In the genomic region with DNA sequence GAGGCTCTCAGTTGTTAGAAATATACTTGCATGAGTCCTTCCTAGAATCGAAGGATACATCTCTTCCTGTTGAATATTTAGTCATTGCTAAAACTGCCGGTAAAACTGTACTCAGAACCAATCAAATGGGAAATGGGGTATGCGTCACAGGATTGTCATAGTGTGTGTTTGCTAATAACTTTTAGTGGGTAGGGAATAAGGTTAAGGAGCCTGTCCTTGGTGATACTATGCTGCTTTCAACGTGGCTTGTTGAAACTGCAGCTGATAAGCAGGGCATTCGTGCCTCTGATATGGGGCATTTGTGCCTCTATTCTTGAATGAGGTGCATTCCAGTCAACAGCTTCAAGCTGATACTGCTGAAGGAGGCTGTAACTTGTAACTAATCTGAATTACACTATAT, we compare ENCODE assay signal across 21 cellular contexts. TPM values are rescaled to one million over a fixed set of nuclear protein-coding genes. Genes with fewer than 3 reads are reported as not detected.
DNase-seq lines count a peak whose midpoint lies in the region; ATAC-seq and TF ChIP-seq lines count a peak whose summit lies in the region.
"Had no signal": no experiment of that assay in that cellular context is flagged by ENCODE, and none has a peak within 500 bp of the region (broad histone marks: within the 10 kb centered on the region; RNA-seq: fewer than 3 reads in every experiment).

No MANE protein-coding gene starts in this region.

- ATAC-seq in activated CD8-positive, alpha-beta T cell treated with anti-CD3 and anti-CD28 coated beads for 36 hours = peak; percentile 62
- no peak for ATAC-seq in activated CD8-positive, alpha-beta T cell treated with anti-CD3 and anti-CD28 coated beads, Interleukin-2, amount 10 ng/mL, durations not matched to agents 7 days and 5 days
- peak; percentile 59 to 68 for ATAC-seq in right cardiac atrium
- ATAC-seq in GM21825 (IDR thresholded peaks at IDR 0.05; ENCODE audit: unreplicated experiment) = no peak
- ATAC-seq: stimulated activated naive B cell treated with anti-CD40 and anti-IgM and Interleukin-4, amounts not matched to agents 10 μg/mL and 1 μg/mL and 100 μg/mL, for 72 hours had no signal

- intact Hi-C loops in activated CD8-positive, alpha-beta T cell treated with anti-CD3 and anti-CD28 coated beads for 36 hours (cut with micrococcal nuclease) = no loop called here
- intact Hi-C loops in right cardiac atrium (cut with DNase I) = no loop called here

- H3K27me3 ChIP-seq in endodermal cell (ENCODE audit: control insufficient read depth, insufficient read depth, low read length, poor library complexity, severe bottlenecking) = no peaks in the 10 kb centered on the region
- no peaks in the 10 kb centered on the region for H3K27me3 ChIP-seq in right cardiac atrium (ENCODE audit: control insufficient read depth, insufficient read depth)
- H3K27me3 ChIP-seq: tibial nerve had no signal

- H3K9me3 Mint-ChIP-seq in activated CD8-positive, alpha-beta T cell treated with anti-CD3 and anti-CD28 coated beads for 36 hours = no peaks in the 10 kb centered on the region
- no peaks in the 10 kb centered on the region for H3K9me3 Mint-ChIP-seq in activated CD8-positive, alpha-beta T cell treated with anti-CD3 and anti-CD28 coated beads, Interleukin-2, amount 10 ng/mL, durations not matched to agents 7 days and 5 days (ENCODE audit: insufficient read depth)
- H3K9me3 Mint-ChIP-seq in endodermal cell = no peaks in the 10 kb centered on the region
- H3K9me3 Mint-ChIP-seq: nephron; stimulated activated naive B cell treated with anti-CD40 and anti-IgM and Interleukin-4, amounts not matched to agents 10 μg/mL and 1 μg/mL and 100 μg/mL, for 72 hours had no signal

- no peak overlapping the region for H3K27ac ChIP-seq in endodermal cell (ENCODE audit: low read depth, low read length)
- H3K27ac ChIP-seq in right cardiac atrium (ENCODE audit: low read length) = no peak overlapping the region
- H3K27ac ChIP-seq: tibial nerve had no signal

- H3K4me3 Mint-ChIP-seq in activated CD8-positive, alpha-beta T cell treated with anti-CD3 and anti-CD28 coated beads for 36 hours = no peak overlapping the region
- H3K4me3 Mint-ChIP-seq in activated CD8-positive, alpha-beta T cell treated with anti-CD3 and anti-CD28 coated beads, Interleukin-2, amount 10 ng/mL, durations not matched to agents 7 days and 5 days = no peak overlapping the region
- no peak overlapping the region for H3K4me3 Mint-ChIP-seq in endodermal cell
- H3K4me3 Mint-ChIP-seq: nephron; stimulated activated naive B cell treated with anti-CD40 and anti-IgM and Interleukin-4, amounts not matched to agents 10 μg/mL and 1 μg/mL and 100 μg/mL, for 72 hours had no signal

- CTCF ChIA-PET in activated CD8-positive, alpha-beta T cell treated with anti-CD3 and anti-CD28 coated beads for 36 hours (lab: Charles Lee) = interaction anchor here (1.4 to 2.5 kb wide), 2 partner anchors 9 to 35 kb away, joined by 3 to 7 read pairs; no protein-coding TSS in a partner anchor
- CTCF ChIA-PET in activated CD8-positive, alpha-beta T cell treated with anti-CD3 and anti-CD28 coated beads, Interleukin-2, amount 10 ng/mL, durations not matched to agents 7 days and 5 days (lab: Charles Lee) = interaction anchor here (1.2 kb wide), 2 partner anchors 10 to 11 kb away, joined by 3 to 4 read pairs; no protein-coding TSS in a partner anchor

- peaks cover 14% of the 10 kb centered on the region for H3K36me3 ChIP-seq in endodermal cell (ENCODE audit: control insufficient read depth, insufficient read depth, low read length)

- H3K9me3 ChIP-seq in endodermal cell (ENCODE audit: control insufficient read depth, low read length) (no peaks in the 10 kb centered on the region), right cardiac atrium (ENCODE audit: control insufficient read depth, low read length) (no peaks in the 10 kb centered on the region)
- H3K9me3 ChIP-seq: tibial nerve had no signal

- peaks cover 6% of the 10 kb centered on the region for H3K36me3 Mint-ChIP-seq in activated CD8-positive, alpha-beta T cell treated with anti-CD3 and anti-CD28 coated beads for 36 hours (ENCODE audit: low read depth)
- H3K36me3 Mint-ChIP-seq in activated CD8-positive, alpha-beta T cell treated with anti-CD3 and anti-CD28 coated beads, Interleukin-2, amount 10 ng/mL, durations not matched to agents 7 days and 5 days (ENCODE audit: low read depth) = peaks cover under 1% of the 10 kb centered on the region
- peaks cover 7% of the 10 kb centered on the region for H3K36me3 Mint-ChIP-seq in endodermal cell (ENCODE audit: low read depth)

- POLR2A ChIA-PET in activated CD8-positive, alpha-beta T cell treated with anti-CD3 and anti-CD28 coated beads for 36 hours (lab: Charles Lee) = no interaction called here
- POLR2A ChIA-PET in activated CD8-positive, alpha-beta T cell treated with anti-CD3 and anti-CD28 coated beads, Interleukin-2, amount 10 ng/mL, durations not matched to agents 7 days and 5 days (lab: Charles Lee) = no interaction called here

- no peaks in the 10 kb centered on the region for H3K27me3 Mint-ChIP-seq in activated CD8-positive, alpha-beta T cell treated with anti-CD3 and anti-CD28 coated beads for 36 hours
- no peaks in the 10 kb centered on the region for H3K27me3 Mint-ChIP-seq in activated CD8-positive, alpha-beta T cell treated with anti-CD3 and anti-CD28 coated beads, Interleukin-2, amount 10 ng/mL, durations not matched to agents 7 days and 5 days (ENCODE audit: low read depth)
- no peaks in the 10 kb centered on the region for H3K27me3 Mint-ChIP-seq in endodermal cell (ENCODE audit: insufficient read depth)
- H3K27me3 Mint-ChIP-seq: stimulated activated naive B cell treated with anti-CD40 and anti-IgM and Interleukin-4, amounts not matched to agents 10 μg/mL and 1 μg/mL and 100 μg/mL, for 72 hours had no signal

- 85 to 89% methylated on average over 3 to 5 of the region's 5 CpGs for WGBS in endodermal cell (ENCODE audit: insufficient coverage in 1 of 2, insufficient read length in 1 of 2), 2 experiments
- WGBS in right cardiac atrium = 53% methylated on average over 5 of the region's 5 CpGs

- TF ChIP-seq CTCF in activated CD8-positive, alpha-beta T cell treated with anti-CD3 and anti-CD28 coated beads for 36 hours (IDR thresholded peaks at IDR 0.05) = no peak
- TF ChIP-seq CTCF in endodermal cell (conservative IDR thresholded peaks at IDR 0.05) = no peak

- no peak overlapping the region for H3K27ac Mint-ChIP-seq in activated CD8-positive, alpha-beta T cell treated with anti-CD3 and anti-CD28 coated beads for 36 hours
- H3K27ac Mint-ChIP-seq in activated CD8-positive, alpha-beta T cell treated with anti-CD3 and anti-CD28 coated beads, Interleukin-2, amount 10 ng/mL, durations not matched to agents 7 days and 5 days = no peak overlapping the region
- H3K27ac Mint-ChIP-seq in endodermal cell = no peak overlapping the region
- H3K27ac Mint-ChIP-seq: nephron; stimulated activated naive B cell treated with anti-CD40 and anti-IgM and Interleukin-4, amounts not matched to agents 10 μg/mL and 1 μg/mL and 100 μg/mL, for 72 hours had no signal

- peaks cover 15% of the 10 kb centered on the region for H3K4me1 Mint-ChIP-seq in activated CD8-positive, alpha-beta T cell treated with anti-CD3 and anti-CD28 coated beads for 36 hours (ENCODE audit: low read depth)
- H3K4me1 Mint-ChIP-seq in activated CD8-positive, alpha-beta T cell treated with anti-CD3 and anti-CD28 coated beads, Interleukin-2, amount 10 ng/mL, durations not matched to agents 7 days and 5 days (ENCODE audit: low read depth) = no peaks in the 10 kb centered on the region
- peaks cover 3% of the 10 kb centered on the region for H3K4me1 Mint-ChIP-seq in endodermal cell
- H3K4me1 Mint-ChIP-seq: nephron had no signal

- no peak for DNase-seq in activated CD8-positive, alpha-beta T cell treated with anti-CD3 and anti-CD28 coated beads for 36 hours
- no peak for DNase-seq in activated CD8-positive, alpha-beta T cell treated with anti-CD3 and anti-CD28 coated beads, Interleukin-2, amount 10 ng/mL, durations not matched to agents 7 days and 5 days
- DNase-seq in M059J (ENCODE audit: low read depth) (peak; percentile 78), endodermal cell (no peak), right cardiac atrium (no peak), DMS153 (lab: John Stamatoyannopoulos, UW) (no peak), NCI-H524 (lab: John Stamatoyannopoulos, UW) (no peak)
- DNase-seq: 8988T; activated CD4-positive, alpha-beta T cell treated with anti-CD3 and anti-CD28 coated beads, Interleukin-2, amount 50 U/mL, for 4 hours; activated effector memory CD4-positive, alpha-beta T cell treated with Interleukin-2 at 50 U/mL for 16 hours; amygdala; C1 segment of cervical spinal cord; mesenchymal stem cell; NCI-H1105 treated with DMSO at 0.1 percent for 48 hours; NCI-H2171 treated with DMSO at 0.1 percent for 48 hours; NCI-H774; stimulated activated CD4-positive, alpha-beta T cell treated with anti-CD3 and anti-CD28 coated beads, Interleukin-12 subunit alpha, Interleukin-12 subunit beta, amount 100 ng/mL, for 4 hours; stimulated activated naive B cell treated with anti-CD40 and anti-IgM and Interleukin-4, amounts not matched to agents 10 μg/mL and 1 μg/mL and 100 μg/mL, for 72 hours had no signal

- no peak overlapping the region for H3K4me3 ChIP-seq in endodermal cell (ENCODE audit: low read length)
- H3K4me3 ChIP-seq in right cardiac atrium (ENCODE audit: low read length) = no peak overlapping the region
- H3K4me3 ChIP-seq: tibial nerve had no signal

- H3K9ac ChIP-seq in endodermal cell (ENCODE audit: extremely low read depth, low read length, poor library complexity, severe bottlenecking) = peak overlapping the region; percentile 20

- H3K4me1 ChIP-seq in endodermal cell (ENCODE audit: control insufficient read depth, insufficient read depth, low read length) (peaks cover 8% of the 10 kb centered on the region), right cardiac atrium (ENCODE audit: control insufficient read depth, insufficient read depth, low read length) (no peaks in the 10 kb centered on the region)
- H3K4me1 ChIP-seq: tibial nerve had no signal

RNA-seq across cellular contexts. Expression of gene HABP4, which starts 26.6 kb away (rescaled TPM):
- 1 to 10 TPM; 7.0 to 8.3 TPM for total RNA-seq in activated CD8-positive, alpha-beta T cell treated with anti-CD3 and anti-CD28 coated beads for 36 hours
- total RNA-seq in activated CD8-positive, alpha-beta T cell treated with anti-CD3 and anti-CD28 coated beads, Interleukin-2, amount 10 ng/mL, durations not matched to agents 7 days and 5 days = 1 to 10 TPM; 4.1 to 5.0 TPM
- total RNA-seq in M059J (2014; rRNA removed; shearing (Covaris generic)) = 9.2 and 13.6 TPM in 2 replicates
- 10 to 100 TPM in 1 of 2 donors, 1 to 10 TPM in 1; 10.0 to 12.1 TPM for total RNA-seq in endodermal cell
- polyA plus RNA-seq in endodermal cell (2013, experiment 1 of 2) = 26.1 TPM
- 22.3 TPM for polyA plus RNA-seq in endodermal cell (2013, experiment 2 of 2)
- total RNA-seq in right cardiac atrium = 10 to 100 TPM; 17.1 to 21.7 (median 18.5) TPM
- polyA plus RNA-seq in right cardiac atrium = 19.6 TPM

RNA-seq across cellular contexts. Expression of gene ZNF367, which starts 58.4 kb away (rescaled TPM):
- 10 to 100 TPM; 29.3 to 30.1 TPM for total RNA-seq in activated CD8-positive, alpha-beta T cell treated with anti-CD3 and anti-CD28 coated beads for 36 hours
- total RNA-seq in activated CD8-positive, alpha-beta T cell treated with anti-CD3 and anti-CD28 coated beads, Interleukin-2, amount 10 ng/mL, durations not matched to agents 7 days and 5 days = 10 to 100 TPM; 37.1 to 38.4 TPM
- total RNA-seq in M059J (2014; rRNA removed; shearing (Covaris generic)) = 18.5 and 28.3 TPM in 2 replicates
- total RNA-seq in endodermal cell = 10 to 100 TPM in 1 of 2 donors, 1 to 10 TPM in 1; 7.7 to 10.6 TPM
- polyA plus RNA-seq in endodermal cell (2013, experiment 1 of 2) = 9.5 TPM
- polyA plus RNA-seq in endodermal cell (2013, experiment 2 of 2) = 10.2 TPM
- total RNA-seq in right cardiac atrium = 1 to 10 TPM; 1.3 to 1.7 (median 1.5) TPM
- 0.86 TPM for polyA plus RNA-seq in right cardiac atrium

Comparison
In these comparisons a context has a peak if more than half of its experiments do, and no peak if none do; other contexts are left out.
1. ATAC-seq: peak in activated CD8-positive, alpha-beta T cell treated with anti-CD3 and anti-CD28 coated beads for 36 hours (single experiment) and right cardiac atrium (2 of 2); none in activated CD8-positive, alpha-beta T cell treated with anti-CD3 and anti-CD28 coated beads, Interleukin-2, amount 10 ng/mL, durations not matched to agents 7 days and 5 days (single experiment) and GM21825 (single experiment).